Comparison of ENCODE assay signal across 17 cellular contexts in genomic region chr7:35280854-35281253, GRCh38. TPM values are rescaled to one million over a fixed set of nuclear protein-coding genes. Genes with fewer than 3 reads are reported as not detected.
A peak's percentile ranks its signal among the peaks of the same experiment; 100 is the strongest.
DNase-seq lines count a peak whose midpoint lies in the region; ATAC-seq and TF ChIP-seq lines count a peak whose summit lies in the region.
"Had no signal": no experiment of that assay in that cellular context is flagged by ENCODE, and none has a peak within 500 bp of the region (broad histone marks: within the 10 kb centered on the region; RNA-seq: fewer than 3 reads in every experiment).

No MANE protein-coding gene starts in this region.

- H3K18ac ChIP-seq in neuronal stem cell (ENCODE audit: low read length): no peak overlapping the region

- no peak overlapping the region for H3K4me2 ChIP-seq in neuronal stem cell (ENCODE audit: insufficient read depth, low read length, poor library complexity, severe bottlenecking)
- H3K4me2 ChIP-seq: BLaER1 treated with 17β-estradiol and CSF1 and Interleukin-3, amounts not matched to agents 10 nM and 100 nM had no signal

- no peaks in the 10 kb centered on the region for H3K36me3 ChIP-seq in iPS-20b (ENCODE audit: insufficient read depth, low read depth, low read length)
- no peaks in the 10 kb centered on the region for H3K36me3 ChIP-seq in neuronal stem cell (replicated peaks in 1 of 2; ENCODE audit: control insufficient read depth in 2 of 2, insufficient read depth in 2 of 2, low read length in 2 of 2)
- H3K36me3 ChIP-seq in vagina: no peaks in the 10 kb centered on the region
- no peaks in the 10 kb centered on the region for H3K36me3 ChIP-seq in tibial artery
- H3K36me3 ChIP-seq: BLaER1 treated with 17β-estradiol and CSF1 and Interleukin-3, amounts not matched to agents 10 nM and 100 nM had no signal

- H3K27ac ChIP-seq in iPS-20b (ENCODE audit: low read length): no peak overlapping the region
- no peak overlapping the region for H3K27ac ChIP-seq in neuronal stem cell (replicated peaks; ENCODE audit: low read length)
- no peak overlapping the region for H3K27ac ChIP-seq in vagina
- no peak overlapping the region for H3K27ac ChIP-seq in tibial artery
- H3K27ac ChIP-seq: BLaER1 treated with 17β-estradiol and CSF1 and Interleukin-3, amounts not matched to agents 10 nM and 100 nM; GM23248 had no signal

- H2BK12ac ChIP-seq in neuronal stem cell (ENCODE audit: low read length): no peak overlapping the region

- 0 out of 2 replicates have a peak overlapping the region, but pooled peaks have one; percentile 1 for H3K4me3 ChIP-seq in iPS-20b (ENCODE audit: low read length)
- no peak overlapping the region for H3K4me3 ChIP-seq in neuronal stem cell (ENCODE audit: low read length in 2 of 2)
- H3K4me3 ChIP-seq in vagina: no peak overlapping the region
- H3K4me3 ChIP-seq in tibial artery: no peak overlapping the region
- H3K4me3 ChIP-seq: BLaER1 treated with 17β-estradiol and CSF1 and Interleukin-3, amounts not matched to agents 10 nM and 100 nM; GM12878; GM23248 had no signal

- no peak overlapping the region for H3K9ac ChIP-seq in iPS-20b (ENCODE audit: low read depth, low read length)
- no peak overlapping the region for H3K9ac ChIP-seq in neuronal stem cell (ENCODE audit: low read depth, low read length, poor library complexity)
- H3K9ac ChIP-seq: BLaER1 treated with 17β-estradiol and CSF1 and Interleukin-3, amounts not matched to agents 10 nM and 100 nM; GM23248 had no signal

- peaks cover 15% of the 10 kb centered on the region; the same call in 1 of the 2 replicates for H3K27me3 ChIP-seq in iPS-20b (ENCODE audit: insufficient read depth, low read length)
- no peaks in the 10 kb centered on the region for H3K27me3 ChIP-seq in neuronal stem cell (ENCODE audit: control insufficient read depth in 3 of 3, insufficient read depth in 3 of 3, low read depth in 1 of 3, low read length in 3 of 3)
- no peaks in the 10 kb centered on the region for H3K27me3 ChIP-seq in vagina
- no peaks in the 10 kb centered on the region for H3K27me3 ChIP-seq in tibial artery
- H3K27me3 ChIP-seq: BLaER1 treated with 17β-estradiol and CSF1 and Interleukin-3, amounts not matched to agents 10 nM and 100 nM had no signal

- H2AFZ ChIP-seq in neuronal stem cell (ENCODE audit: low read length): no peak overlapping the region
- H2AFZ ChIP-seq: GM23248 had no signal

- no peak overlapping the region for H2BK120ac ChIP-seq in neuronal stem cell (ENCODE audit: low read depth, low read length)

- H3K4me1 ChIP-seq in iPS-20b (ENCODE audit: insufficient read depth, low read length) (peaks cover 16% of the 10 kb centered on the region; the same call in 1 of the 2 replicates), neuronal stem cell (ENCODE audit: control insufficient read depth in 2 of 2, insufficient read depth in 1 of 2, low read depth in 1 of 2, low read length in 2 of 2) (peaks cover 0 to 6% of the 10 kb centered on the region in 2 donors), vagina (no peaks in the 10 kb centered on the region), tibial artery (no peaks in the 10 kb centered on the region)
- H3K4me1 ChIP-seq: BLaER1 treated with 17β-estradiol and CSF1 and Interleukin-3, amounts not matched to agents 10 nM and 100 nM had no signal

- H2AK5ac ChIP-seq in neuronal stem cell (ENCODE audit: low read depth, low read length): no peak overlapping the region

- H2BK5ac ChIP-seq in neuronal stem cell (ENCODE audit: low read length): no peak overlapping the region

- H3K4ac ChIP-seq in neuronal stem cell (ENCODE audit: low read length): no peak overlapping the region

- intact Hi-C loops in vagina (cut with DNase I): no loop called here
- intact Hi-C loops in tibial artery (cut with DNase I; ENCODE audit: low total_unique reads): no loop called here

- no peak overlapping the region for H3K14ac ChIP-seq in neuronal stem cell (ENCODE audit: low read length)

- no peak for TF ChIP-seq POLR2A in vagina (IDR thresholded peaks at IDR 0.05)

- no CpG with 5 or more reads among the region's 5 CpGs for WGBS in neuronal stem cell (ENCODE audit: extremely low coverage in 2 of 2, insufficient read length in 2 of 2, insufficient replicate concordance in 1 of 2), 2 donors

- no peak for ATAC-seq in HG02642 (IDR thresholded peaks at IDR 0.05; ENCODE audit: poor library complexity, unreplicated experiment)
- ATAC-seq: GM12878, HepG2 had no signal

- H3K23ac ChIP-seq in neuronal stem cell (ENCODE audit: low read depth, low read length, poor library complexity): no peak overlapping the region

- H4K91ac ChIP-seq in neuronal stem cell (ENCODE audit: low read depth, low read length, poor library complexity): no peak overlapping the region

- DNase-seq in ELF-1 (ENCODE audit: low read depth, low spot score) (peak; percentile 39), NCI-H69 (lab: John Stamatoyannopoulos, UW) (peak; percentile 7), neuronal stem cell (ENCODE audit: low spot score) (peak; percentile 42), vagina (ENCODE audit: extremely low spot score in 2 of 2) (no peak), tibial artery (no peak)
- DNase-seq: ACHN; Calu3; CD4-positive, CD25-positive, alpha-beta regulatory T cell; DMS 273 treated with DMSO at 0.1 percent for 48 hours; GM23248; H9 had no signal

- H2BK15ac ChIP-seq in neuronal stem cell (ENCODE audit: low read length): no peak overlapping the region

- H3K9me3 ChIP-seq in iPS-20b (ENCODE audit: insufficient read depth, low read depth, low read length): no peaks in the 10 kb centered on the region
- no peaks in the 10 kb centered on the region for H3K9me3 ChIP-seq in neuronal stem cell (replicated peaks in 1 of 2; ENCODE audit: control insufficient read depth in 2 of 2, insufficient read depth in 1 of 2, low read depth in 1 of 2, low read length in 2 of 2)
- H3K9me3 ChIP-seq in vagina: no peaks in the 10 kb centered on the region
- no peaks in the 10 kb centered on the region for H3K9me3 ChIP-seq in tibial artery
- H3K9me3 ChIP-seq: BLaER1 treated with 17β-estradiol and CSF1 and Interleukin-3, amounts not matched to agents 10 nM and 100 nM had no signal

- no peak overlapping the region for H4K8ac ChIP-seq in neuronal stem cell (ENCODE audit: low read depth, low read length)

- TF ChIP-seq CTCF in vagina (IDR thresholded peaks at IDR 0.05) (no peak), tibial artery (IDR thresholded peaks at IDR 0.05) (no peak)

- H3K79me1 ChIP-seq in neuronal stem cell (ENCODE audit: low read depth, low read length): no peaks in the 10 kb centered on the region

RNA-seq across cellular contexts. Expression of gene TBX20, which starts 27.0 kb away (rescaled TPM):
- polyA plus RNA-seq in neuronal stem cell (2013, experiment 1 of 2): 0.03 TPM
- 0.03 TPM for polyA plus RNA-seq in neuronal stem cell (2013, experiment 2 of 2)
- total RNA-seq in vagina: 0.49 TPM
- total RNA-seq: G401, GM12878, GM23248, H9, HepG2 had no signal
- polyA plus RNA-seq: GM12878, GM23248, HepG2 had no signal

Comparison
In these comparisons a context has a peak if more than half of its experiments do, and no peak if none do; other contexts are left out.
1. DNase-seq: peak in ELF-1 (single experiment), NCI-H69 (single experiment) and neuronal stem cell (single experiment); none in vagina (0 of 2) and tibial artery (0 of 2).